Comparison of ENCODE assay signal across 39 cellular contexts in the genomic region with DNA sequence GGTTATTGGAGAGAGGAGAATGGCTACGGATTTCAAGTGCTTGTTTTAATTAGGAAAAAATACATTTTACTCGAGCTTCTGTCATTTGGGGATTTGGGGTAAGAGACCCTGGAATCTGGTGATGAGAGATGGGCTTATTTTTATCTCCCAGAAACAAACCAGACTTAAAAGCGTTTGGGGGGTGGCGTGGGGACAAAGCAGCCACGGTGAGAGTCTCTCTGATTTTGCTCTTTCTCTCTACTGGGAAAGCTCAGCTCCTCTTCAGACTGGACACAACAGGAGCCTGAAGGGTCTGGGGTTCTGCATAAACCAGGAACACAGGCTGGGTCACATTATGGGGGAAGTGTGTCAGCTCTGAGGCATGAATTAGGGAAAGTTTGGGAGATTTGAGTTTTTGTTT. TPM values are rescaled to one million over a fixed set of nuclear protein-coding genes. Genes with fewer than 3 reads are reported as not detected.
"Had no signal": no experiment of that assay in that cellular context is flagged by ENCODE, and none has a peak within 500 bp of the region (broad histone marks: within the 10 kb centered on the region; RNA-seq: fewer than 3 reads in every experiment).

No MANE protein-coding gene starts in this region.

- H3K9me3 ChIP-seq: adrenal gland, body of pancreas, breast epithelium had no signal

- H3K4me3 ChIP-seq: adrenal gland, body of pancreas, breast epithelium had no signal

- H3K36me3 ChIP-seq: adrenal gland, brain microvascular endothelial cell, breast epithelium had no signal

- H3K9me3 Mint-ChIP-seq: activated CD4-positive, alpha-beta memory T cell treated with anti-CD3 and anti-CD28 coated beads, Interleukin-2, amount 10 ng/mL, durations not matched to agents 7 days and 5 days; activated CD4-positive, alpha-beta T cell treated with anti-CD3 and anti-CD28 coated beads, Interleukin-2, amount 10 ng/mL, durations not matched to agents 7 days and 5 days; activated naive CD4-positive, alpha-beta T cell treated with anti-CD3 and anti-CD28 coated beads for 36 hours; activated naive CD4-positive, alpha-beta T cell treated with anti-CD3 and anti-CD28 coated beads, Interleukin-2, amount 50 U/mL, for 72 hours; activated T-cell treated with anti-CD3 and anti-CD28 coated beads, Interleukin-2, amount 50 U/mL, for 4 hours; activated T-cell treated with anti-CD3 and anti-CD28 coated beads, Interleukin-2, amount 50 U/mL, for 72 hours; activated T-helper 1 cell treated with anti-CD3 and anti-CD28 coated beads, Interleukin-12 subunit alpha, Interleukin-12 subunit beta, Interleukin-2, Interleukin-4 antibody, amounts not matched to agents 30 ng/mL and 10 ng/mL and 1 ng/mL, durations not matched to agents 14 hours and 24 hours and 36 hours; activated T-helper 17 cell treated with anti-CD3 and anti-CD28 coated beads, Interleukin-2, amount 50 U/mL, for 72 hours; T-helper 2 cell treated with Interferon-gamma antibody and Interleukin-4, amounts not matched to agents 5 μg/mL and 100 μg/mL, for 36 hours had no signal

- H3K27ac Mint-ChIP-seq: activated CD4-positive, alpha-beta memory T cell treated with anti-CD3 and anti-CD28 coated beads, Interleukin-2, amount 10 ng/mL, durations not matched to agents 7 days and 5 days; activated CD4-positive, alpha-beta T cell treated with anti-CD3 and anti-CD28 coated beads for 36 hours; activated CD4-positive, alpha-beta T cell treated with anti-CD3 and anti-CD28 coated beads, Interleukin-2, amount 10 ng/mL, durations not matched to agents 7 days and 5 days; activated CD8-positive, alpha-beta T cell treated with anti-CD3 and anti-CD28 coated beads, Interleukin-2, amount 10 ng/mL, durations not matched to agents 7 days and 5 days; activated naive CD4-positive, alpha-beta T cell treated with anti-CD3 and anti-CD28 coated beads for 36 hours; activated naive CD4-positive, alpha-beta T cell treated with anti-CD3 and anti-CD28 coated beads, Interleukin-2, amount 50 U/mL, for 72 hours; activated T-cell treated with anti-CD3 and anti-CD28 coated beads, Interleukin-2, amount 50 U/mL, for 72 hours; activated T-helper 1 cell treated with anti-CD3 and anti-CD28 coated beads, Interleukin-12 subunit alpha, Interleukin-12 subunit beta, Interleukin-2, Interleukin-4 antibody, amounts not matched to agents 30 ng/mL and 10 ng/mL and 1 ng/mL, durations not matched to agents 14 hours and 24 hours and 36 hours; activated T-helper 17 cell treated with anti-CD3 and anti-CD28 coated beads, Interleukin-2, amount 50 U/mL, for 72 hours; T-helper 2 cell treated with Interferon-gamma antibody and Interleukin-4, amounts not matched to agents 5 μg/mL and 100 μg/mL, for 36 hours had no signal

- H3K4me3 Mint-ChIP-seq: activated CD4-positive, alpha-beta memory T cell treated with anti-CD3 and anti-CD28 coated beads, Interleukin-2, amount 10 ng/mL, durations not matched to agents 7 days and 5 days; activated CD4-positive, alpha-beta T cell treated with anti-CD3 and anti-CD28 coated beads for 36 hours; activated CD4-positive, alpha-beta T cell treated with anti-CD3 and anti-CD28 coated beads, Interleukin-2, amount 10 ng/mL, durations not matched to agents 7 days and 5 days; activated CD8-positive, alpha-beta T cell treated with anti-CD3 and anti-CD28 coated beads, Interleukin-2, amount 10 ng/mL, durations not matched to agents 7 days and 5 days; activated naive CD4-positive, alpha-beta T cell treated with anti-CD3 and anti-CD28 coated beads for 36 hours; activated T-cell treated with anti-CD3 and anti-CD28 coated beads, Interleukin-2, amount 50 U/mL, for 4 hours; activated T-helper 1 cell treated with anti-CD3 and anti-CD28 coated beads, Interleukin-12 subunit alpha, Interleukin-12 subunit beta, Interleukin-2, Interleukin-4 antibody, amounts not matched to agents 30 ng/mL and 10 ng/mL and 1 ng/mL, durations not matched to agents 14 hours and 24 hours and 36 hours had no signal

- ATAC-seq: activated CD4-positive, alpha-beta T cell treated with anti-CD3 and anti-CD28 coated beads for 36 hours; activated CD4-positive, CD25-positive, alpha-beta regulatory T cell treated with anti-CD3 and anti-CD28 coated beads, Interleukin-2, amount 50 U/mL, for 24 hours; activated CD8-positive, alpha-beta T cell treated with anti-CD3 and anti-CD28 coated beads, Interleukin-2, amount 10 ng/mL, durations not matched to agents 7 days and 5 days; activated naive CD4-positive, alpha-beta T cell treated with anti-CD3 and anti-CD28 coated beads, Interleukin-2, amount 50 U/mL, for 72 hours; activated T-cell treated with anti-CD3 and anti-CD28 coated beads, Interleukin-2, amount 50 U/mL, for 4 hours; activated T-cell treated with anti-CD3 and anti-CD28 coated beads, Interleukin-2, amount 50 U/mL, for 72 hours; activated T-helper 17 cell treated with anti-CD3 and anti-CD28 coated beads, Interleukin-2, amount 50 U/mL, for 72 hours; body of pancreas had no signal

- H3K36me3 Mint-ChIP-seq: activated naive CD4-positive, alpha-beta T cell treated with anti-CD3 and anti-CD28 coated beads, Interleukin-2, amount 50 U/mL, for 72 hours had no signal

- H3K27ac ChIP-seq: adrenal gland, body of pancreas, brain microvascular endothelial cell, breast epithelium, VCaP had no signal

- DNase-seq: activated CD4-positive, alpha-beta memory T cell treated with anti-CD3 and anti-CD28 coated beads, Interleukin-2, amount 10 ng/mL, durations not matched to agents 7 days and 5 days; activated CD4-positive, alpha-beta T cell treated with anti-CD3 and anti-CD28 coated beads for 1 hour; activated CD4-positive, alpha-beta T cell treated with anti-CD3 and anti-CD28 coated beads for 36 hours; activated CD4-positive, alpha-beta T cell treated with anti-CD3 and anti-CD28 coated beads for 48 hours; activated CD4-positive, alpha-beta T cell treated with anti-CD3 and anti-CD28 coated beads, Interleukin-2, amount 10 ng/mL, durations not matched to agents 7 days and 5 days; activated CD4-positive, alpha-beta T cell treated with anti-CD3 and anti-CD28 coated beads, Interleukin-2, amount 50 U/mL, for 48 hours; activated CD4-positive, CD25-positive, alpha-beta regulatory T cell; activated CD8-positive, alpha-beta memory T cell treated with anti-CD3 and anti-CD28 coated beads, Interleukin-2, amount 50 U/mL, for 4 hours; activated CD8-positive, alpha-beta T cell treated with anti-CD3 and anti-CD28 coated beads, Interleukin-2, amount 10 ng/mL, durations not matched to agents 7 days and 5 days; activated effector memory CD4-positive, alpha-beta T cell treated with anti-CD3 and anti-CD28 coated beads, Interleukin-2, amount 50 U/mL, for 16 hours; activated gamma-delta T cell treated with Interleukin-2 at 50 U/mL for 16 hours; activated naive CD4-positive, alpha-beta T cell; activated naive CD4-positive, alpha-beta T cell treated with anti-CD3 and anti-CD28 coated beads for 36 hours; activated naive CD4-positive, alpha-beta T cell treated with anti-CD3 and anti-CD28 coated beads, Interleukin-2, amount 50 U/mL, for 16 hours; activated T-cell treated with anti-CD3 and anti-CD28 coated beads for 4 hours; activated T-cell treated with anti-CD3 and anti-CD28 coated beads, Interleukin-2, amount 50 U/mL, for 1 hour; activated T-cell treated with anti-CD3 and anti-CD28 coated beads, Interleukin-2, amount 50 U/mL, for 4 hours; activated T-cell treated with anti-CD3 and anti-CD28 coated beads, Interleukin-2, amount 50 U/mL, for 72 hours; adrenal gland; amniotic stem cell; aorta; body of pancreas; brain microvascular endothelial cell; central memory CD4-positive, alpha-beta T cell; SW 1271; T-helper 2 cell; T-helper 9 cell had no signal

RNA-seq across cellular contexts. Expression of a gene that starts 3.8 kb away (rescaled TPM):
- total RNA-seq: activated CD4-positive, alpha-beta memory T cell treated with anti-CD3 and anti-CD28 coated beads, Interleukin-2, amount 10 ng/mL, durations not matched to agents 7 days and 5 days; activated CD4-positive, alpha-beta T cell treated with anti-CD3 and anti-CD28 coated beads for 36 hours; activated CD4-positive, alpha-beta T cell treated with anti-CD3 and anti-CD28 coated beads, Interleukin-2, amount 10 ng/mL, durations not matched to agents 7 days and 5 days; activated CD8-positive, alpha-beta memory T cell treated with anti-CD3 and anti-CD28 coated beads for 36 hours; activated CD8-positive, alpha-beta T cell treated with anti-CD3 and anti-CD28 coated beads, Interleukin-2, amount 10 ng/mL, durations not matched to agents 7 days and 5 days; activated naive CD4-positive, alpha-beta T cell treated with anti-CD3 and anti-CD28 coated beads for 36 hours; activated naive CD4-positive, alpha-beta T cell treated with anti-CD3 and anti-CD28 coated beads, Interleukin-2, amount 50 U/mL, for 72 hours; activated T-cell treated with anti-CD3 and anti-CD28 coated beads, Interleukin-2, amount 50 U/mL, for 4 hours; activated T-cell treated with anti-CD3 and anti-CD28 coated beads, Interleukin-2, amount 50 U/mL, for 72 hours; activated T-helper 1 cell treated with anti-CD3 and anti-CD28 coated beads, Interleukin-12 subunit alpha, Interleukin-12 subunit beta, Interleukin-2, Interleukin-4 antibody, amounts not matched to agents 30 ng/mL and 10 ng/mL and 1 ng/mL, durations not matched to agents 14 hours and 24 hours and 36 hours; activated T-helper 17 cell treated with anti-CD3 and anti-CD28 coated beads, Interleukin-2, amount 50 U/mL, for 72 hours; adrenal gland; aorta; astrocyte; body of pancreas; breast epithelium; cardiac septum; cerebellum; T-helper 1 cell treated with Interleukin-12 subunit alpha and Interleukin-12 subunit beta and Interleukin-4 antibody, amounts not matched to agents 30 ng/mL and 1 ng/mL, for 36 hours had no signal
- polyA plus RNA-seq: adrenal gland, aorta had no signal
